Comparison of ENCODE assay signal across 8 cellular contexts in genomic region chr19:40718774-40719391, GRCh38. TPM values are rescaled to one million over a fixed set of nuclear protein-coding genes. Genes with fewer than 3 reads are reported as not detected.
DNase-seq lines count a peak whose midpoint lies in the region; ATAC-seq and TF ChIP-seq lines count a peak whose summit lies in the region.

No MANE protein-coding gene starts in this region.

- intact Hi-C loops in Calu3 (cut with micrococcal nuclease; ENCODE audit: unreplicated experiment) = loop anchor here (5.0 kb wide), 1 partner anchor 33 kb away; the partner anchor contains the start of genes ACTMAP and SNRPA

- CTCF ChIA-PET in Calu3 (lab: Charles Lee) = no interaction called here
- CTCF ChIA-PET in activated CD8-positive, alpha-beta T cell treated with anti-CD3 and anti-CD28 coated beads, Interleukin-2, amount 10 ng/mL, durations not matched to agents 7 days and 5 days (lab: Charles Lee) = interaction anchor here (0.9 kb wide), 1 partner anchor 8 kb away, joined by 3 read pairs; no protein-coding TSS in a partner anchor

- POLR2A ChIA-PET in activated CD8-positive, alpha-beta T cell treated with anti-CD3 and anti-CD28 coated beads, Interleukin-2, amount 10 ng/mL, durations not matched to agents 7 days and 5 days (lab: Charles Lee) = no interaction called here

- peaks cover 3% of the 10 kb centered on the region for H3K9me3 Mint-ChIP-seq in Calu3 (ENCODE audit: low read depth, unreplicated experiment)
- no peaks in the 10 kb centered on the region for H3K9me3 Mint-ChIP-seq in activated CD8-positive, alpha-beta T cell treated with anti-CD3 and anti-CD28 coated beads, Interleukin-2, amount 10 ng/mL, durations not matched to agents 7 days and 5 days (ENCODE audit: insufficient read depth)

- H3K4me3 Mint-ChIP-seq in Calu3 (ENCODE audit: low read depth, unreplicated experiment) = peak overlapping the region; percentile 78
- H3K4me3 Mint-ChIP-seq in activated CD8-positive, alpha-beta T cell treated with anti-CD3 and anti-CD28 coated beads, Interleukin-2, amount 10 ng/mL, durations not matched to agents 7 days and 5 days = peak overlapping the region; percentile 79

- H3K4me3 ChIP-seq in fibroblast of villous mesenchyme (ENCODE audit: low read depth, low read length) (peak overlapping the region; percentile 65), neuron (ENCODE audit: low read length) (peak overlapping the region; percentile 83)

- peaks cover 49% of the 10 kb centered on the region for H3K4me1 Mint-ChIP-seq in Calu3 (ENCODE audit: low read depth, unreplicated experiment)
- H3K4me1 Mint-ChIP-seq in activated CD8-positive, alpha-beta T cell treated with anti-CD3 and anti-CD28 coated beads, Interleukin-2, amount 10 ng/mL, durations not matched to agents 7 days and 5 days (ENCODE audit: low read depth) = peaks cover 52% of the 10 kb centered on the region

- peak overlapping the region; percentile 93 for H3K27ac Mint-ChIP-seq in Calu3 (ENCODE audit: unreplicated experiment)
- H3K27ac Mint-ChIP-seq in activated CD8-positive, alpha-beta T cell treated with anti-CD3 and anti-CD28 coated beads, Interleukin-2, amount 10 ng/mL, durations not matched to agents 7 days and 5 days = no peak overlapping the region

- H3K36me3 Mint-ChIP-seq in Calu3 (ENCODE audit: insufficient read depth, unreplicated experiment) = peaks cover 96% of the 10 kb centered on the region
- peaks cover 12% of the 10 kb centered on the region for H3K36me3 Mint-ChIP-seq in activated CD8-positive, alpha-beta T cell treated with anti-CD3 and anti-CD28 coated beads, Interleukin-2, amount 10 ng/mL, durations not matched to agents 7 days and 5 days (ENCODE audit: low read depth)

- no peak overlapping the region for H2AFZ ChIP-seq in neuron (ENCODE audit: low read depth, low read length)

- H3K27me3 Mint-ChIP-seq in Calu3 (ENCODE audit: unreplicated experiment) = no peaks in the 10 kb centered on the region
- no peaks in the 10 kb centered on the region for H3K27me3 Mint-ChIP-seq in activated CD8-positive, alpha-beta T cell treated with anti-CD3 and anti-CD28 coated beads, Interleukin-2, amount 10 ng/mL, durations not matched to agents 7 days and 5 days (ENCODE audit: low read depth)

- H3K27me3 ChIP-seq in neuron (ENCODE audit: insufficient read depth, low read length) = no peaks in the 10 kb centered on the region

- TF ChIP-seq CTCF in Calu3 (IDR thresholded peaks at IDR 0.05; ENCODE audit: unreplicated experiment) (no peak), fibroblast of villous mesenchyme (IDR thresholded peaks at IDR 0.05; ENCODE audit: insufficient read depth, low read depth, low read length) (no peak)

- peaks cover 43% of the 10 kb centered on the region for H3K4me1 ChIP-seq in neuron (ENCODE audit: insufficient read depth, low read length)

- no peak for ATAC-seq in activated CD8-positive, alpha-beta T cell treated with anti-CD3 and anti-CD28 coated beads, Interleukin-2, amount 10 ng/mL, durations not matched to agents 7 days and 5 days
- no peak for ATAC-seq in GM21723 (IDR thresholded peaks at IDR 0.05; ENCODE audit: unreplicated experiment)

- no peaks in the 10 kb centered on the region for H3K9me3 ChIP-seq in neuron (ENCODE audit: low read length)

- H3K36me3 ChIP-seq in neuron (ENCODE audit: insufficient read depth, low read length) = peaks cover 3% of the 10 kb centered on the region

- no TSS peak for BruUV-seq in Calu3 (replicated peaks; lab: Mats Ljungman, UMichigan)

- peak; percentile 97 for DNase-seq in Calu3
- peak; percentile 38 for DNase-seq in HT1080 (ENCODE audit: low read depth)
- no peak for DNase-seq in activated CD8-positive, alpha-beta T cell treated with anti-CD3 and anti-CD28 coated beads, Interleukin-2, amount 10 ng/mL, durations not matched to agents 7 days and 5 days
- peak; percentile 69 for DNase-seq in fibroblast of villous mesenchyme (ENCODE audit: low read depth)
- DNase-seq in SHP77 treated with DMSO at 0.1 percent for 48 hours (lab: John Stamatoyannopoulos, UW) = no peak
- DNase-seq in mesenteric fat pad (ENCODE audit: low spot score) = no peak

RNA-seq across cellular contexts. Expression of gene ITPKC, which starts 2.0 kb away (rescaled TPM):
- 25.3 and 32.0 TPM in 2 replicates for total RNA-seq in Calu3 (2022)
- 5.1 and 5.2 TPM in 2 replicates for total RNA-seq in HT1080 (2014; rRNA removed; shearing (Covaris generic))
- 7.4 and 8.3 TPM in 2 replicates for polyA plus RNA-seq in HT1080 (2015; cell fraction: cytosol; rRNA removed)
- 10.0 and 12.6 TPM in 2 replicates for polyA plus RNA-seq in HT1080 (2015; cell fraction: nucleus; rRNA removed)
- total RNA-seq in activated CD8-positive, alpha-beta T cell treated with anti-CD3 and anti-CD28 coated beads, Interleukin-2, amount 10 ng/mL, durations not matched to agents 7 days and 5 days = 1 to 10 TPM; 4.7 to 5.3 TPM
- 14.5 and 16.8 TPM in 2 replicates for total RNA-seq in fibroblast of villous mesenchyme
- total RNA-seq in mesenteric fat pad = 53.1 TPM

RNA-seq across cellular contexts. Expression of gene COQ8B, which starts 2.2 kb away (rescaled TPM):
- 55.9 and 62.7 TPM in 2 replicates for total RNA-seq in Calu3 (2022)
- total RNA-seq in HT1080 (2014; rRNA removed; shearing (Covaris generic)) = 16.7 and 24.2 TPM in 2 replicates
- polyA plus RNA-seq in HT1080 (2015; cell fraction: cytosol; rRNA removed) = 23.5 and 27.8 TPM in 2 replicates
- polyA plus RNA-seq in HT1080 (2015; cell fraction: nucleus; rRNA removed) = 76.0 and 83.5 TPM in 2 replicates
- total RNA-seq in activated CD8-positive, alpha-beta T cell treated with anti-CD3 and anti-CD28 coated beads, Interleukin-2, amount 10 ng/mL, durations not matched to agents 7 days and 5 days = 10 to 100 TPM; 21.5 to 27.2 TPM
- 25.8 and 32.0 TPM in 2 replicates for total RNA-seq in fibroblast of villous mesenchyme
- 16.8 TPM for total RNA-seq in mesenteric fat pad

RNA-seq across cellular contexts. Expression of gene NUMBL, which starts 28.4 kb away (rescaled TPM):
- total RNA-seq in Calu3 (2022) = 21.4 and 25.3 TPM in 2 replicates
- total RNA-seq in HT1080 (2014; rRNA removed; shearing (Covaris generic)) = 10.9 and 16.4 TPM in 2 replicates
- polyA plus RNA-seq in HT1080 (2015; cell fraction: cytosol; rRNA removed) = 32.3 and 33.7 TPM in 2 replicates
- polyA plus RNA-seq in HT1080 (2015; cell fraction: nucleus; rRNA removed) = 52.5 and 53.7 TPM in 2 replicates
- 1 to 10 TPM; 5.1 to 6.0 TPM for total RNA-seq in activated CD8-positive, alpha-beta T cell treated with anti-CD3 and anti-CD28 coated beads, Interleukin-2, amount 10 ng/mL, durations not matched to agents 7 days and 5 days
- 13.8 and 34.1 TPM in 2 replicates for total RNA-seq in fibroblast of villous mesenchyme
- total RNA-seq in mesenteric fat pad = 63.8 TPM

RNA-seq across cellular contexts. Expression of gene ACTMAP, which starts 31.4 kb away (rescaled TPM):
- total RNA-seq in Calu3 (2022) (17.8 and 20.2 TPM in 2 replicates), fibroblast of villous mesenchyme (0.64 and 0.86 TPM in 2 replicates), mesenteric fat pad (5.6 TPM)
- total RNA-seq in HT1080 (2014; rRNA removed; shearing (Covaris generic)) = 0.97 and 1.6 TPM in 2 replicates
- 16.9 and 18.2 TPM in 2 replicates for polyA plus RNA-seq in HT1080 (2015; cell fraction: cytosol; rRNA removed)
- polyA plus RNA-seq in HT1080 (2015; cell fraction: nucleus; rRNA removed) = 21.8 and 26.5 TPM in 2 replicates
- 10 to 100 TPM; 15.2 to 17.1 TPM for total RNA-seq in activated CD8-positive, alpha-beta T cell treated with anti-CD3 and anti-CD28 coated beads, Interleukin-2, amount 10 ng/mL, durations not matched to agents 7 days and 5 days

RNA-seq across cellular contexts. Expression of gene SNRPA, which starts 32.1 kb away (rescaled TPM):
- total RNA-seq in Calu3 (2022) = 95.4 and 102 TPM in 2 replicates
- 257 and 375 TPM in 2 replicates for total RNA-seq in HT1080 (2014; rRNA removed; shearing (Covaris generic))
- 162 and 191 TPM in 2 replicates for polyA plus RNA-seq in HT1080 (2015; cell fraction: cytosol; rRNA removed)
- polyA plus RNA-seq in HT1080 (2015; cell fraction: nucleus; rRNA removed) = 169 and 192 TPM in 2 replicates
- 100 to 1,000 TPM; 175 to 183 TPM for total RNA-seq in activated CD8-positive, alpha-beta T cell treated with anti-CD3 and anti-CD28 coated beads, Interleukin-2, amount 10 ng/mL, durations not matched to agents 7 days and 5 days
- 34.1 and 36.1 TPM in 2 replicates for total RNA-seq in fibroblast of villous mesenchyme
- 41.3 TPM for total RNA-seq in mesenteric fat pad

Comparison
In these comparisons a context has a peak if more than half of its experiments do, and no peak if none do; other contexts are left out.
1. DNase-seq: peak in Calu3 (single experiment), HT1080 (single experiment) and fibroblast of villous mesenchyme (single experiment); none in activated CD8-positive, alpha-beta T cell treated with anti-CD3 and anti-CD28 coated beads, Interleukin-2, amount 10 ng/mL, durations not matched to agents 7 days and 5 days (single experiment), SHP77 treated with DMSO at 0.1 percent for 48 hours (single experiment) and mesenteric fat pad (single experiment).